Comparison of ENCODE assay signal across 23 cellular contexts in genomic region chr9:97910273-97910844, GRCh38. TPM values are rescaled to one million over a fixed set of nuclear protein-coding genes. Genes with fewer than 3 reads are reported as not detected.
DNase-seq lines count a peak whose midpoint lies in the region; ATAC-seq, FAIRE-seq and TF ChIP-seq lines count a peak whose summit lies in the region.
"Had no signal": no experiment of that assay in that cellular context is flagged by ENCODE, and none has a peak within 500 bp of the region (broad histone marks: within the 10 kb centered on the region; RNA-seq: fewer than 3 reads in every experiment).

No MANE protein-coding gene starts in this region.

- POLR2A ChIA-PET in CD8-positive, alpha-beta memory T cell (lab: Charles Lee): interaction anchor here (1.2 kb wide), 1 partner anchor 11 kb away, joined by 7 read pairs; the partner anchor contains the start of gene TRMO

- peak overlapping the region; percentile 1 to 95 (median 71) for H3K27ac Mint-ChIP-seq in CD14-positive monocyte
- H3K27ac Mint-ChIP-seq in CD8-positive, alpha-beta memory T cell: peak overlapping the region; percentile 79 to 96 (median 92)
- H3K27ac Mint-ChIP-seq in activated T-helper 2 cell treated with anti-CD3 and anti-CD28 coated beads, Interferon-gamma antibody, Interleukin-2, Interleukin-4, amounts not matched to agents 10 μg/mL and 5 μg/mL and 100 μg/mL, durations not matched to agents 14 hours and 24 hours and 36 hours: peak overlapping the region; percentile 25

- intact Hi-C loops in CD14-positive monocyte (cut with micrococcal nuclease): no loop called here
- intact Hi-C loops in activated T-helper 2 cell treated with anti-CD3 and anti-CD28 coated beads, Interferon-gamma antibody, Interleukin-2, Interleukin-4, amounts not matched to agents 10 μg/mL and 5 μg/mL and 100 μg/mL, durations not matched to agents 14 hours and 24 hours and 36 hours (cut with micrococcal nuclease): no loop called here
- intact Hi-C loops in spleen (cut with DNase I; ENCODE audit: low total_unique reads): no loop called here

- dilution Hi-C loops in keratinocyte (cut with MboI; ENCODE audit: extremely low pct_ligation_motif_present, low sequenced_read_pairs): no loop called here

- no peak overlapping the region for H3K27ac ChIP-seq in CD8-positive, alpha-beta memory T cell (ENCODE audit: low read depth, low read length)
- H3K27ac ChIP-seq in keratinocyte (ENCODE audit: control insufficient read depth, insufficient read depth, low read length) (peak overlapping the region; percentile 42), spleen (peak overlapping the region in 4 of 8 donors; percentile 53 to 96 (median 92))
- H3K27ac ChIP-seq: colonic mucosa, esophagus muscularis mucosa, heart left ventricle, thoracic aorta had no signal

- DNase-seq in CD14-positive monocyte (ENCODE audit: low spot score): no peak
- peak in 1 of 5 donors; percentile 23 for DNase-seq in CD8-positive, alpha-beta memory T cell
- no peak for DNase-seq in activated T-helper 2 cell treated with anti-CD3 and anti-CD28 coated beads, Interferon-gamma antibody, Interleukin-2, Interleukin-4, amounts not matched to agents 10 μg/mL and 5 μg/mL and 100 μg/mL, durations not matched to agents 14 hours and 24 hours and 36 hours (ENCODE audit: low spot score)
- DNase-seq in keratinocyte (ENCODE audit: low read depth, low spot score): peak; percentile 73
- no peak for DNase-seq in spleen
- DNase-seq: activated CD8-positive, alpha-beta memory T cell treated with anti-CD3 and anti-CD28 coated beads, Interleukin-2, amount 50 U/mL, for 48 hours; aorta; colonic mucosa; DMS153; heart left ventricle; NCI-H1417; NCI-H2171 treated with DMSO at 0.1 percent for 48 hours; NCI-H82; stimulated activated CD4-positive, alpha-beta T cell treated with anti-CD3 and anti-CD28 coated beads, Interleukin-2, amount 100 ng/mL, for 48 hours had no signal

- peaks cover 0 to 3% (median 0%) of the 10 kb centered on the region in 3 donors for H3K27me3 Mint-ChIP-seq in CD14-positive monocyte (ENCODE audit: low read depth in 3 of 3)
- no peaks in the 10 kb centered on the region for H3K27me3 Mint-ChIP-seq in CD8-positive, alpha-beta memory T cell
- no peaks in the 10 kb centered on the region for H3K27me3 Mint-ChIP-seq in activated T-helper 2 cell treated with anti-CD3 and anti-CD28 coated beads, Interferon-gamma antibody, Interleukin-2, Interleukin-4, amounts not matched to agents 10 μg/mL and 5 μg/mL and 100 μg/mL, durations not matched to agents 14 hours and 24 hours and 36 hours (ENCODE audit: low read depth)

- no peak overlapping the region for H3K9ac ChIP-seq in keratinocyte (ENCODE audit: control insufficient read depth, extremely low read depth, insufficient read depth, low read length)

- no peaks in the 10 kb centered on the region for H3K9me1 ChIP-seq in keratinocyte (ENCODE audit: control insufficient read depth, extremely low read depth, insufficient read depth, low read length)

- FAIRE-seq in keratinocyte (lab: Jason Lieb, UNC): peak; percentile 86

- H3K9me3 ChIP-seq in CD8-positive, alpha-beta memory T cell (ENCODE audit: low read length): no peaks in the 10 kb centered on the region
- H3K9me3 ChIP-seq in keratinocyte (ENCODE audit: control insufficient read depth, low read depth, low read length) (no peaks in the 10 kb centered on the region), spleen (no peaks in the 10 kb centered on the region)
- H3K9me3 ChIP-seq: colonic mucosa, esophagus muscularis mucosa, heart left ventricle, thoracic aorta had no signal

- CTCF ChIA-PET in CD8-positive, alpha-beta memory T cell (lab: Charles Lee): interaction anchor here (1.0 to 5.4 kb wide), 3 partner anchors 10 to 14 kb away, joined by 3 to 36 read pairs (median 7); partner anchors contain the start of gene TRMO

- 86 to 95% (median 87%) methylated on average over 6 of the region's 6 CpGs for WGBS in spleen, 5 donors

- H2AFZ ChIP-seq in keratinocyte (ENCODE audit: control insufficient read depth, low read length): no peak overlapping the region

- H3K4me1 ChIP-seq in CD8-positive, alpha-beta memory T cell (ENCODE audit: insufficient read depth, low read length): peaks cover 72% of the 10 kb centered on the region
- H3K4me1 ChIP-seq in keratinocyte (ENCODE audit: control insufficient read depth, extremely low read depth, insufficient read depth, low read length) (peaks cover 25% of the 10 kb centered on the region), spleen (peaks cover 18 to 66% (median 45%) of the 10 kb centered on the region in 6 donors)
- H3K4me1 ChIP-seq: colonic mucosa had no signal

- peaks cover 44% of the 10 kb centered on the region for H3K36me3 ChIP-seq in CD8-positive, alpha-beta memory T cell (ENCODE audit: insufficient read depth, low read length)
- H3K36me3 ChIP-seq in keratinocyte (ENCODE audit: control insufficient read depth in 2 of 2, extremely low read depth in 1 of 2, insufficient read depth in 2 of 2, low read length in 2 of 2): peaks cover 0 to 5% of the 10 kb centered on the region in 2 experiments
- peaks cover 0 to 83% (median 55%) of the 10 kb centered on the region in 6 donors for H3K36me3 ChIP-seq in spleen

- peaks cover 35% of the 10 kb centered on the region for H3K4me1 Mint-ChIP-seq in CD14-positive monocyte
- H3K4me1 Mint-ChIP-seq in CD8-positive, alpha-beta memory T cell: peaks cover 78 to 93% (median 92%) of the 10 kb centered on the region in 3 donors
- H3K4me1 Mint-ChIP-seq in activated T-helper 2 cell treated with anti-CD3 and anti-CD28 coated beads, Interferon-gamma antibody, Interleukin-2, Interleukin-4, amounts not matched to agents 10 μg/mL and 5 μg/mL and 100 μg/mL, durations not matched to agents 14 hours and 24 hours and 36 hours (ENCODE audit: low read depth): peaks cover 47% of the 10 kb centered on the region

- no peak overlapping the region for H3K4me3 Mint-ChIP-seq in CD14-positive monocyte
- peak overlapping the region in 6 of 7 donors; percentile 4 to 80 (median 59) for H3K4me3 Mint-ChIP-seq in CD8-positive, alpha-beta memory T cell
- H3K4me3 Mint-ChIP-seq in activated T-helper 2 cell treated with anti-CD3 and anti-CD28 coated beads, Interferon-gamma antibody, Interleukin-2, Interleukin-4, amounts not matched to agents 10 μg/mL and 5 μg/mL and 100 μg/mL, durations not matched to agents 14 hours and 24 hours and 36 hours (ENCODE audit: low read depth): no peak overlapping the region

- H3K27me3 ChIP-seq in CD8-positive, alpha-beta memory T cell (ENCODE audit: insufficient read depth, low read length, poor library complexity, severe bottlenecking): no peaks in the 10 kb centered on the region
- H3K27me3 ChIP-seq in keratinocyte (ENCODE audit: control insufficient read depth, extremely low read depth, insufficient read depth, low read length) (no peaks in the 10 kb centered on the region), spleen (replicated peaks in 1 of 7) (no peaks in the 10 kb centered on the region)
- H3K27me3 ChIP-seq: colonic mucosa, esophagus muscularis mucosa, heart left ventricle had no signal

- no peaks in the 10 kb centered on the region for H4K20me1 ChIP-seq in keratinocyte (ENCODE audit: control insufficient read depth, extremely low read depth, insufficient read depth, low read length)

- TF ChIP-seq CTCF in CD14-positive monocyte (IDR thresholded peaks at IDR 0.05) (no peak), keratinocyte (optimal IDR thresholded peaks at IDR 0.05 in 1 of 3, IDR thresholded peaks at IDR 0.05 in 1 of 3, conservative IDR thresholded peaks at IDR 0.05 in 1 of 3; ENCODE audit: extremely low read depth in 1 of 3, insufficient read depth in 2 of 3, low read length in 3 of 3) (no peak), spleen (IDR thresholded peaks at IDR 0.05 in 8 of 11, conservative IDR thresholded peaks at IDR 0.05 in 3 of 11) (no peak)

- no peak for ATAC-seq in GM18858 (IDR thresholded peaks at IDR 0.05; ENCODE audit: unreplicated experiment)
- ATAC-seq in HG03520 (IDR thresholded peaks at IDR 0.05; ENCODE audit: unreplicated experiment): no peak
- no peak for ATAC-seq in HG02678 (IDR thresholded peaks at IDR 0.05; ENCODE audit: unreplicated experiment)
- ATAC-seq: heart left ventricle, Panc1 had no signal

- H3K4me2 ChIP-seq in keratinocyte (ENCODE audit: control insufficient read depth, extremely low read depth, insufficient read depth, low read depth, low read length): peak overlapping the region; percentile 35

- no peak for TF ChIP-seq POLR2A in spleen (IDR thresholded peaks at IDR 0.05)

- no peak overlapping the region for H3K4me3 ChIP-seq in CD8-positive, alpha-beta memory T cell (ENCODE audit: low read length)
- H3K4me3 ChIP-seq in keratinocyte (ENCODE audit: control insufficient read depth in 2 of 3, extremely low read depth in 1 of 3, insufficient read depth in 2 of 3, low read depth in 1 of 3, low read length in 3 of 3) (no peak overlapping the region), spleen (no peak overlapping the region)
- H3K4me3 ChIP-seq: colonic mucosa, esophagus muscularis mucosa, heart left ventricle, thoracic aorta had no signal

- peaks cover 56 to 69% of the 10 kb centered on the region in 2 donors for H3K36me3 Mint-ChIP-seq in CD14-positive monocyte
- H3K36me3 Mint-ChIP-seq in CD8-positive, alpha-beta memory T cell: peaks cover 5 to 77% (median 37%) of the 10 kb centered on the region in 3 donors
- peaks cover 70% of the 10 kb centered on the region for H3K36me3 Mint-ChIP-seq in activated T-helper 2 cell treated with anti-CD3 and anti-CD28 coated beads, Interferon-gamma antibody, Interleukin-2, Interleukin-4, amounts not matched to agents 10 μg/mL and 5 μg/mL and 100 μg/mL, durations not matched to agents 14 hours and 24 hours and 36 hours (ENCODE audit: low read depth)

- no peaks in the 10 kb centered on the region for H3K9me3 Mint-ChIP-seq in CD14-positive monocyte
- H3K9me3 Mint-ChIP-seq in CD8-positive, alpha-beta memory T cell: no peaks in the 10 kb centered on the region
- no peaks in the 10 kb centered on the region for H3K9me3 Mint-ChIP-seq in activated T-helper 2 cell treated with anti-CD3 and anti-CD28 coated beads, Interferon-gamma antibody, Interleukin-2, Interleukin-4, amounts not matched to agents 10 μg/mL and 5 μg/mL and 100 μg/mL, durations not matched to agents 14 hours and 24 hours and 36 hours

- H3K79me2 ChIP-seq in keratinocyte (ENCODE audit: control insufficient read depth, insufficient read depth, low read length): no peaks in the 10 kb centered on the region

RNA-seq across cellular contexts. Expression of gene TRMO, which starts 11.9 kb away (rescaled TPM):
- polyA plus RNA-seq in CD14-positive monocyte: 10 to 100 TPM; 13.4 to 13.5 TPM
- total RNA-seq in CD8-positive, alpha-beta memory T cell: 10 to 100 TPM; 19.1 to 19.2 TPM
- 19.6 TPM for polyA plus RNA-seq in CD8-positive, alpha-beta memory T cell
- 13.4 and 15.3 TPM in 2 replicates for total RNA-seq in activated T-helper 2 cell treated with anti-CD3 and anti-CD28 coated beads, Interferon-gamma antibody, Interleukin-2, Interleukin-4, amounts not matched to agents 10 μg/mL and 5 μg/mL and 100 μg/mL, durations not matched to agents 14 hours and 24 hours and 36 hours
- 13.9 to 19.4 TPM (median 17.0 TPM) in 3 replicates for polyA plus RNA-seq in keratinocyte
- 13.0 TPM for polyA plus RNA-seq in keratinocyte (2011; ENCODE audit: low read depth)
- 10.3 and 22.5 TPM in 2 replicates for polyA plus RNA-seq in keratinocyte (2011; cell fraction: cytosol; rRNA removed)
- 21.1 and 22.6 TPM in 2 replicates for polyA plus RNA-seq in keratinocyte (2011; cell fraction: nucleus; rRNA removed)
- polyA plus RNA-seq in keratinocyte (2012; ENCODE audit: low replicate concordance): 9.4 and 11.3 TPM in 2 replicates
- polyA minus RNA-seq in keratinocyte: 6.7 to 13.3 TPM (median 6.7 TPM) in 3 replicates
- polyA minus RNA-seq in keratinocyte (2011; cell fraction: cytosol; rRNA and poly(A)+ RNA removed): 5.9 TPM
- polyA minus RNA-seq in keratinocyte (2011; cell fraction: nucleus; rRNA and poly(A)+ RNA removed): 5.5 and 9.4 TPM in 2 replicates
- 10 to 100 TPM; 16.8 to 58.6 (median 28.3) TPM for total RNA-seq in spleen
- polyA plus RNA-seq in spleen: 10 to 100 TPM; 11.2 to 13.0 (median 12.5) TPM

RNA-seq across cellular contexts. Expression of gene HEMGN, which starts 27.6 kb away (rescaled TPM):
- polyA plus RNA-seq in CD14-positive monocyte (under 1 TPM in 1 of 2 donors, not detected in 1; 0.18 TPM), keratinocyte (0.02 TPM in 1 of 3 replicates, not detected in the others), spleen (under 1 TPM; 0.13 to 0.64 (median 0.32) TPM)
- total RNA-seq in CD8-positive, alpha-beta memory T cell: under 1 TPM; 0.31 to 0.66 TPM
- 2.8 TPM for polyA plus RNA-seq in CD8-positive, alpha-beta memory T cell
- 0.41 and 0.78 TPM in 2 replicates for total RNA-seq in activated T-helper 2 cell treated with anti-CD3 and anti-CD28 coated beads, Interferon-gamma antibody, Interleukin-2, Interleukin-4, amounts not matched to agents 10 μg/mL and 5 μg/mL and 100 μg/mL, durations not matched to agents 14 hours and 24 hours and 36 hours
- polyA plus RNA-seq in keratinocyte (2011; ENCODE audit: low read depth): not detected
- polyA plus RNA-seq in keratinocyte (2011; cell fraction: cytosol; rRNA removed): not detected in 2 replicates
- not detected in 2 replicates for polyA plus RNA-seq in keratinocyte (2011; cell fraction: nucleus; rRNA removed)
- polyA plus RNA-seq in keratinocyte (2012; ENCODE audit: low replicate concordance): not detected in 2 replicates
- polyA minus RNA-seq in keratinocyte: not detected in 3 replicates
- polyA minus RNA-seq in keratinocyte (2011; cell fraction: cytosol; rRNA and poly(A)+ RNA removed): not detected
- not detected in 2 replicates for polyA minus RNA-seq in keratinocyte (2011; cell fraction: nucleus; rRNA and poly(A)+ RNA removed)
- total RNA-seq in spleen: 10 to 100 TPM in 1 of 7 donors, 1 to 10 TPM in 5, under 1 TPM in 1; 0.76 to 26.6 (median 4.7) TPM
- total RNA-seq: H4, kidney epithelial cell, osteocyte had no signal
- polyA plus RNA-seq: aorta, heart left ventricle had no signal

RNA-seq across cellular contexts. Expression of gene FOXE1, which starts 57.3 kb away (rescaled TPM):
- polyA plus RNA-seq in CD14-positive monocyte (not detected), keratinocyte (0.97 to 1.9 TPM (median 1.1 TPM) in 3 replicates), spleen (under 1 TPM; 0.02 to 0.04 (median 0.03) TPM)
- total RNA-seq in CD8-positive, alpha-beta memory T cell: under 1 TPM in 1 of 2 experiments, not detected in 1; 0.07 TPM
- not detected for polyA plus RNA-seq in CD8-positive, alpha-beta memory T cell
- total RNA-seq in activated T-helper 2 cell treated with anti-CD3 and anti-CD28 coated beads, Interferon-gamma antibody, Interleukin-2, Interleukin-4, amounts not matched to agents 10 μg/mL and 5 μg/mL and 100 μg/mL, durations not matched to agents 14 hours and 24 hours and 36 hours: not detected in 2 replicates
- polyA plus RNA-seq in keratinocyte (2011; ENCODE audit: low read depth): 2.5 TPM
- 1.1 and 1.4 TPM in 2 replicates for polyA plus RNA-seq in keratinocyte (2011; cell fraction: cytosol; rRNA removed)
- 3.1 and 4.7 TPM in 2 replicates for polyA plus RNA-seq in keratinocyte (2011; cell fraction: nucleus; rRNA removed)
- polyA plus RNA-seq in keratinocyte (2012; ENCODE audit: low replicate concordance): 1.9 and 2.1 TPM in 2 replicates
- 0.58 to 1.0 TPM (median 0.92 TPM) in 3 replicates for polyA minus RNA-seq in keratinocyte
- polyA minus RNA-seq in keratinocyte (2011; cell fraction: cytosol; rRNA and poly(A)+ RNA removed): 3.6 TPM
- polyA minus RNA-seq in keratinocyte (2011; cell fraction: nucleus; rRNA and poly(A)+ RNA removed): 3.6 and 5.1 TPM in 2 replicates
- not detected for total RNA-seq in spleen
- total RNA-seq: aorta, colonic mucosa, esophagus muscularis mucosa, H4, heart left ventricle, osteocyte had no signal
- polyA plus RNA-seq: aorta, heart left ventricle had no signal

Comparison
In these comparisons a context has a peak if more than half of its experiments do, and no peak if none do; other contexts are left out.
1. H3K27ac Mint-ChIP-seq: peak in every context shown above with its lines; median percentile 92 in CD8-positive, alpha-beta memory T cell; 71 in CD14-positive monocyte; 25 in activated T-helper 2 cell treated with anti-CD3 and anti-CD28 coated beads, Interferon-gamma antibody, Interleukin-2, Interleukin-4, amounts not matched to agents 10 μg/mL and 5 μg/mL and 100 μg/mL, durations not matched to agents 14 hours and 24 hours and 36 hours.
2. H3K4me3 Mint-ChIP-seq: peak in CD8-positive, alpha-beta memory T cell (6 of 7); none in CD14-positive monocyte (0 of 2) and activated T-helper 2 cell treated with anti-CD3 and anti-CD28 coated beads, Interferon-gamma antibody, Interleukin-2, Interleukin-4, amounts not matched to agents 10 μg/mL and 5 μg/mL and 100 μg/mL, durations not matched to agents 14 hours and 24 hours and 36 hours (single experiment).